Comparison of ENCODE assay signal across 5 cellular contexts in the genomic region with DNA sequence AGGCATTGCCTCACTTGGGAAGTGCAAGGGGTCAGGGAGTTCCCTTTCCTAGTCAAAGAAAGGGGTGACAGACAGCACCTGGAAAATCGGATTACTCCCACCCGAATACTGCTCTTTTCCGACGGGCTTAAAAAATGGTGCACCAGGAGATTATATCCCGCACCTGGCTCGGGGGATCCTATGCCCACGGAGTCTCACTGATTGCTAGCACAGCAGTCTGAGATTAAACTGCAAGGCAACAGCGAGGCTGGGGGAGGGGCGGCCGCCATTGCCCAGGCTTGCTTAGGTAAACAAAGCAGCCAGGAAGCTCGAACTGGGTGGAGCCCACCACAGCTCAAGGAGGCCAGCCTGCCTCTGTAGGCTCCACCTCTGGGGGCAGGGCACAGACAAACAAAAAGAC. TPM values are rescaled to one million over a fixed set of nuclear protein-coding genes. Genes with fewer than 3 reads are reported as not detected.
"Had no signal": no experiment of that assay in that cellular context is flagged by ENCODE, and none has a peak within 500 bp of the region (broad histone marks: within the 10 kb centered on the region; RNA-seq: fewer than 3 reads in every experiment).

No MANE protein-coding gene starts in this region.

RNA-seq across cellular contexts. Expression of gene PABPC4L, which starts 6.4 kb away (rescaled TPM):
- total RNA-seq: naive thymus-derived CD4-positive, alpha-beta T cell; naive thymus-derived CD8-positive, alpha-beta T cell; natural killer cell; natural killer cell treated with Interleukin-12 subunit alpha and Interleukin-12 subunit beta and Interleukin-15 and Interleukin-18, amount 100 ng/mL, for 72 hours had no signal
- polyA plus RNA-seq: naive thymus-derived CD4-positive, alpha-beta T cell; naive thymus-derived CD8-positive, alpha-beta T cell; neural cell had no signal
